7 cellular contexts compared by ENCODE assay signal in the genomic region with DNA sequence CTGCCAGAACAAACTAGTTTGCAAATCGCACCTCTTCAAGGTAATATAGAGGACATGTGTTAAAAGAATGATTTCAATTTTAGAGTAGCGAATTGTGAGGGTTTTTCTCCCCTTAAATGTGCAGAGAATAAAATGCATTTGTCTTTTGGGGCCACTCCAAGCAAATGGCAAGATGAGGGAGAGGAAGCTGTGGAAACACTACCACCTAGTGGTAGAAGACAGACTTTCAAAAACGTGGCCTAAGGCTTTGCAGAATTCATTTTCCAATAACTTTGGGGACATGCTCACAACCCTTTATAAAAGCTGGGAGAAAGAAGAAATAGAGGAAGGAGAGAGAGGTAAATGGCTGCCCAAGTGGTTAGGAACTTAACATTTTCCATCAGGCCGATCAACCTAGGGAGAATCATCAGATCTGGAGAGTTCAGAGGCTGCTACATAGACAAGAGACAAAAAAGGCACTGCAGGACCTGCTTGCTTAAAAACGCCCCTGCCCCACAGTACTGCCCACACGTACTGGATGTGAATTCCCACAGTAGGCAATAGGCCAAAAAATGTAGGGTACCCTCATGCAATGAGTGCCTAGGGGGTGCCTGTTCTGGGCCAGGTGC. TPM values are rescaled to one million over a fixed set of nuclear protein-coding genes. Genes with fewer than 3 reads are reported as not detected.
A peak's percentile ranks its signal among the peaks of the same experiment; 100 is the strongest.
DNase-seq lines count a peak whose midpoint lies in the region; ATAC-seq and TF ChIP-seq lines count a peak whose summit lies in the region.

No MANE protein-coding gene starts in this region.

- in situ Hi-C loops in HAP-1 (cut with MboI; ENCODE audit: low sequenced_read_pairs) = no loop called here

- 3 to 7% (median 6%) methylated on average over 6 of the region's 6 CpGs for WGBS in adrenal gland, 4 donors
- 10 to 17% methylated on average over 6 of the region's 6 CpGs for WGBS in sigmoid colon, 2 donors

- H3K9me3 ChIP-seq in HAP-1 = no peaks in the 10 kb centered on the region
- H3K9me3 ChIP-seq in adrenal gland (replicated peaks in 1 of 3) = no peaks in the 10 kb centered on the region
- H3K9me3 ChIP-seq in left ventricle myocardium inferior (replicated peaks) = no peaks in the 10 kb centered on the region
- H3K9me3 ChIP-seq in sigmoid colon = no peaks in the 10 kb centered on the region

- TF ChIP-seq EP300 in sigmoid colon (IDR thresholded peaks at IDR 0.05) = no peak

- H3K36me3 ChIP-seq in HAP-1 (replicated peaks) (no peaks in the 10 kb centered on the region), adrenal gland (replicated peaks in 1 of 2) (no peaks in the 10 kb centered on the region), left ventricle myocardium inferior (no peaks in the 10 kb centered on the region), sigmoid colon (no peaks in the 10 kb centered on the region)

- ATAC-seq in HG02759 (IDR thresholded peaks at IDR 0.05; ENCODE audit: unreplicated experiment) = no peak

- DNase-seq in DMS53 treated with DMSO at 0.1 percent for 48 hours (lab: John Stamatoyannopoulos, UW; ENCODE audit: unreplicated experiment) (peak; percentile 16), HAP-1 (ENCODE audit: low spot score in 2 of 2) (peak; percentile 47 to 62), NCI-H345 treated with DMSO at 0.1 percent for 48 hours (lab: John Stamatoyannopoulos, UW; ENCODE audit: unreplicated experiment) (peak; percentile 69), adrenal gland (peak in 5 of 7 donors; percentile 23 to 41 (median 28)), left ventricle myocardium inferior (no peak), sigmoid colon (no peak)

- TF ChIP-seq POLR2A in adrenal gland (IDR thresholded peaks at IDR 0.05) = no peak
- no peak for TF ChIP-seq POLR2A in sigmoid colon (IDR thresholded peaks at IDR 0.05)

- H3K27me3 ChIP-seq in HAP-1 (ENCODE audit: low read depth) (no peaks in the 10 kb centered on the region), adrenal gland (no peaks in the 10 kb centered on the region), left ventricle myocardium inferior (ENCODE audit: low read depth) (peaks cover 12% of the 10 kb centered on the region), sigmoid colon (no peaks in the 10 kb centered on the region)

- peak; percentile 76 to 88 (median 86) for TF ChIP-seq CTCF in adrenal gland (IDR thresholded peaks at IDR 0.05)
- peak; percentile 84 for TF ChIP-seq CTCF in left ventricle myocardium inferior (IDR thresholded peaks at IDR 0.05; ENCODE audit: borderline replicate concordance)
- peak; percentile 64 to 80 (median 72) for TF ChIP-seq CTCF in sigmoid colon (IDR thresholded peaks at IDR 0.05)

- intact Hi-C loops in adrenal gland (cut with DNase I) (no loop called here), left ventricle myocardium inferior (cut with micrococcal nuclease) (no loop called here), sigmoid colon (cut with DNase I) (loop anchor here (1.0 kb wide), 1 partner anchor 268 kb away; no protein-coding TSS in a partner anchor)

- H3K4me3 ChIP-seq in HAP-1 (no peak overlapping the region), adrenal gland (no peak overlapping the region), left ventricle myocardium inferior (no peak overlapping the region), sigmoid colon (no peak overlapping the region)

- H3K27ac ChIP-seq in adrenal gland = no peak overlapping the region
- no peak overlapping the region for H3K27ac ChIP-seq in left ventricle myocardium inferior (replicated peaks)
- no peak overlapping the region for H3K27ac ChIP-seq in sigmoid colon

- H3K4me1 ChIP-seq in HAP-1 (no peaks in the 10 kb centered on the region), adrenal gland (replicated peaks in 1 of 2) (no peaks in the 10 kb centered on the region), left ventricle myocardium inferior (no peaks in the 10 kb centered on the region), sigmoid colon (no peaks in the 10 kb centered on the region)

RNA-seq across cellular contexts. Expression of a gene that starts 15.7 kb away (rescaled TPM):
- total RNA-seq in adrenal gland = 10 to 100 TPM; 13.6 to 74.4 (median 24.2) TPM
- 10 to 100 TPM; 17.8 to 26.5 (median 22.1) TPM for polyA plus RNA-seq in adrenal gland
- total RNA-seq in left ventricle myocardium inferior = 75.3 TPM
- total RNA-seq in sigmoid colon = 10 to 100 TPM; 21.4 to 79.6 (median 28.2) TPM
- 100 to 1,000 TPM in 1 of 3 donors, 10 to 100 TPM in 2; 38.3 to 148 (median 65.5) TPM for polyA plus RNA-seq in sigmoid colon

RNA-seq across cellular contexts. Expression of a gene that starts 38.2 kb away (rescaled TPM):
- total RNA-seq in adrenal gland (under 1 TPM in 5 of 8 donors, not detected in 3; 0.07 to 0.41 (median 0.21) TPM), left ventricle myocardium inferior (11.2 TPM), sigmoid colon (1 to 10 TPM in 1 of 4 donors, under 1 TPM in 2, not detected in 1; 0.71 to 1.8 (median 0.95) TPM)
- polyA plus RNA-seq in adrenal gland (under 1 TPM in 2 of 3 donors, not detected in 1; 0.24 to 0.32 TPM), sigmoid colon (1 to 10 TPM; 1.4 to 6.9 (median 5.4) TPM)

Comparison
In these comparisons a context has a peak if more than half of its experiments do, and no peak if none do; other contexts are left out.
1. DNase-seq: peak in DMS53 treated with DMSO at 0.1 percent for 48 hours (single experiment), HAP-1 (2 of 2), NCI-H345 treated with DMSO at 0.1 percent for 48 hours (single experiment) and adrenal gland (5 of 7); none in left ventricle myocardium inferior (single experiment) and sigmoid colon (single experiment).
2. Peak in every context shown above with its lines, with median percentiles within 50 percentile points of each other: CTCF ChIP-seq.